9 cellular contexts compared by ENCODE assay signal in genomic region chr1:22696610-22697009, GRCh38. TPM values are rescaled to one million over a fixed set of nuclear protein-coding genes. Genes with fewer than 3 reads are reported as not detected.
"Had no signal": no experiment of that assay in that cellular context is flagged by ENCODE, and none has a peak within 500 bp of the region (broad histone marks: within the 10 kb centered on the region; RNA-seq: fewer than 3 reads in every experiment).

No MANE protein-coding gene starts in this region.

- H3K36me3 Mint-ChIP-seq: IgD-negative memory B cell had no signal

- H3K4me3 Mint-ChIP-seq: IgD-negative memory B cell had no signal

- FAIRE-seq: HepG2, HTR-8/SVneo had no signal

- H3K27ac ChIP-seq: HL-60 had no signal

- ATAC-seq: HepG2 had no signal

- H3K27ac Mint-ChIP-seq: IgD-negative memory B cell had no signal

- H3K4me1 Mint-ChIP-seq: IgD-negative memory B cell had no signal

- DNase-seq: IMR-90, KBM-7, KG1 had no signal

- H3K9me3 Mint-ChIP-seq: IgD-negative memory B cell had no signal

RNA-seq across cellular contexts. Expression of gene EPHB2, which starts 14.0 kb away (rescaled TPM):
- polyA plus RNA-seq: IgD-negative memory B cell had no signal

RNA-seq across cellular contexts. Expression of gene C1QB, which starts 43.6 kb away (rescaled TPM):
- total RNA-seq: HepG2, HT-29, HT1080, IMR-90 had no signal
- polyA plus RNA-seq: HepG2, IgD-negative memory B cell, IMR-90 had no signal

RNA-seq across cellular contexts. Expression of gene C1QC, which starts 53.2 kb away (rescaled TPM):
- total RNA-seq: HepG2, HT-29, HT1080, IMR-90 had no signal
- polyA plus RNA-seq: HepG2, IgD-negative memory B cell, IMR-90 had no signal
